Comparison of ENCODE assay signal across 8 cellular contexts in genomic region chr1:65525297-65526048, GRCh38.
DNase-seq lines count a peak whose midpoint lies in the region; ATAC-seq, FAIRE-seq and TF ChIP-seq lines count a peak whose summit lies in the region.

No MANE protein-coding gene starts in this region.

- H3K4me3 Mint-ChIP-seq in MCF 10A (ENCODE audit: unreplicated experiment) = no peak overlapping the region

- no peak for TF ChIP-seq CTCF in breast epithelium (IDR thresholded peaks at IDR 0.05)
- no peak for TF ChIP-seq CTCF in MCF 10A (IDR thresholded peaks at IDR 0.05; ENCODE audit: unreplicated experiment)
- no peak for TF ChIP-seq CTCF in endothelial cell of umbilical vein (IDR thresholded peaks at IDR 0.05; ENCODE audit: extremely low read depth in 1 of 2, insufficient read depth in 1 of 2, low read depth in 1 of 2, low read length in 2 of 2)

- POLR2A ChIA-PET in MCF 10A (lab: Yijun Ruan, JAX) = no interaction called here
- POLR2A ChIA-PET in endothelial cell of umbilical vein (lab: Charles Lee) = interaction anchor here (0.5 kb wide), 1 partner anchor 778 kb away, joined by 3 read pairs; no protein-coding TSS in a partner anchor

- no peaks in the 10 kb centered on the region for H3K9me3 Mint-ChIP-seq in MCF 10A (ENCODE audit: unreplicated experiment)

- H3K27me3 Mint-ChIP-seq in MCF 10A (ENCODE audit: insufficient read depth, unreplicated experiment) = no peaks in the 10 kb centered on the region

- dilution Hi-C loops in endothelial cell of umbilical vein (cut with MboI; ENCODE audit: extremely low pct_ligation_motif_present, low sequenced_read_pairs) = no loop called here

- H3K27ac ChIP-seq in breast epithelium (peak overlapping the region; percentile 71 to 93), endothelial cell of umbilical vein (ENCODE audit: insufficient read depth, low read depth, low read length) (no peak overlapping the region), muscle layer of duodenum (ENCODE audit: low read length) (no peak overlapping the region), aorta (ENCODE audit: low read depth in 1 of 2, low read length in 2 of 2) (no peak overlapping the region)

- H3K9me1 ChIP-seq in endothelial cell of umbilical vein (replicated peaks; ENCODE audit: control insufficient read depth, extremely low read depth, insufficient read depth, low read length) = no peaks in the 10 kb centered on the region

- peak overlapping the region; percentile 73 for H2AFZ ChIP-seq in endothelial cell of umbilical vein (ENCODE audit: low read depth, low read length)

- ATAC-seq in aorta (ENCODE audit: low FRiP score) = peak; percentile 61

- no peak for FAIRE-seq in endothelial cell of umbilical vein (lab: Jason Lieb, UNC)

- 0 to 1% methylated on average over 61 to 86 of the region's 86 CpGs for WGBS in aorta, 2 donors

- H3K36me3 ChIP-seq in breast epithelium (no peaks in the 10 kb centered on the region), endothelial cell of umbilical vein (ENCODE audit: control insufficient read depth in 2 of 2, extremely low read depth in 1 of 2, insufficient read depth in 2 of 2, low read length in 2 of 2) (no peaks in the 10 kb centered on the region), muscle layer of duodenum (ENCODE audit: control insufficient read depth in 1 of 2, insufficient read depth in 2 of 2, low read length in 2 of 2) (no peaks in the 10 kb centered on the region), aorta (ENCODE audit: control insufficient read depth in 1 of 2, insufficient read depth in 2 of 2, low read length in 1 of 2) (no peaks in the 10 kb centered on the region)

- intact Hi-C loops in breast epithelium (cut with DNase I; ENCODE audit: low total_unique reads) = no loop called here
- intact Hi-C loops in MCF 10A (cut with micrococcal nuclease) = no loop called here
- intact Hi-C loops in endothelial cell of umbilical vein (cut with micrococcal nuclease) = loop anchor here (2.0 to 5.0 kb wide), 4 partner anchors 92 to 463 kb away; partner anchors contain the start of genes LEPR and LEPROT
- intact Hi-C loops in aorta (cut with DNase I) = no loop called here

- H3K27me3 ChIP-seq in breast epithelium = peaks cover 0 to 9% of the 10 kb centered on the region in 2 donors
- no peaks in the 10 kb centered on the region for H3K27me3 ChIP-seq in endothelial cell of umbilical vein (ENCODE audit: control insufficient read depth in 2 of 2, insufficient read depth in 2 of 2, low read length in 2 of 2)
- H3K27me3 ChIP-seq in muscle layer of duodenum (ENCODE audit: low read depth, low read length) = peaks cover 17% of the 10 kb centered on the region
- no peaks in the 10 kb centered on the region for H3K27me3 ChIP-seq in aorta (ENCODE audit: control insufficient read depth in 1 of 2, insufficient read depth in 2 of 2, low read length in 1 of 2)

- H3K79me2 ChIP-seq in endothelial cell of umbilical vein (ENCODE audit: control insufficient read depth, insufficient read depth, low read length) = no peaks in the 10 kb centered on the region

- BruUV-seq in MCF 10A (replicated peaks; lab: Mats Ljungman, UMichigan) = no TSS peak
- no TSS peak for BruUV-seq in endothelial cell of umbilical vein (replicated peaks; lab: Mats Ljungman, UMichigan)

- no peaks in the 10 kb centered on the region for H3K4me1 ChIP-seq in breast epithelium
- peaks cover 27% of the 10 kb centered on the region for H3K4me1 ChIP-seq in endothelial cell of umbilical vein (ENCODE audit: control insufficient read depth, extremely low read depth, insufficient read depth, low read length)
- peaks cover 0 to 8% of the 10 kb centered on the region in 2 donors for H3K4me1 ChIP-seq in muscle layer of duodenum (ENCODE audit: control insufficient read depth in 1 of 2, insufficient read depth in 2 of 2, low read length in 2 of 2)
- peaks cover 0 to 3% of the 10 kb centered on the region in 2 donors for H3K4me1 ChIP-seq in aorta (ENCODE audit: control insufficient read depth in 1 of 2, insufficient read depth in 2 of 2, low read length in 2 of 2)

- no peak overlapping the region for H3K27ac Mint-ChIP-seq in MCF 10A (ENCODE audit: low read depth, unreplicated experiment)

- TF ChIP-seq POLR2A in breast epithelium (IDR thresholded peaks at IDR 0.05) = no peak
- no peak for TF ChIP-seq POLR2A in endothelial cell of umbilical vein (IDR thresholded peaks at IDR 0.05; ENCODE audit: low read depth, low read length)

- H3K9ac ChIP-seq in endothelial cell of umbilical vein (replicated peaks; ENCODE audit: extremely low read depth, insufficient read depth, low read length) = peak overlapping the region; percentile 41

- CTCF ChIA-PET in MCF 10A (lab: Yijun Ruan, JAX) = interaction anchor here (0.7 to 0.9 kb wide), 2 partner anchors 22 to 175 kb away, joined by 3 read pairs; no protein-coding TSS in a partner anchor
- CTCF ChIA-PET in endothelial cell of umbilical vein (lab: Charles Lee) = interaction anchor here (0.6 kb wide), 2 partner anchors 162 to 607 kb away, joined by 4 read pairs; no protein-coding TSS in a partner anchor

- peaks cover 10% of the 10 kb centered on the region for H3K4me1 Mint-ChIP-seq in MCF 10A (ENCODE audit: insufficient read depth, unreplicated experiment)

- H3K4me3 ChIP-seq in breast epithelium = peak overlapping the region; percentile 63 to 79 (median 70)
- H3K4me3 ChIP-seq in endothelial cell of umbilical vein (replicated peaks in 1 of 3; ENCODE audit: insufficient read depth in 1 of 3, low read depth in 1 of 3, low read length in 3 of 3) = peak overlapping the region; percentile 34 to 84 (median 38)
- H3K4me3 ChIP-seq in muscle layer of duodenum (ENCODE audit: low read depth in 1 of 2, low read length in 2 of 2) = peak overlapping the region; percentile 3 to 70
- peak overlapping the region; percentile 32 to 37 for H3K4me3 ChIP-seq in aorta (ENCODE audit: low read length in 2 of 2)

- H3K9me3 ChIP-seq in breast epithelium (no peaks in the 10 kb centered on the region), endothelial cell of umbilical vein (replicated peaks; ENCODE audit: control insufficient read depth, insufficient read depth, low read length) (no peaks in the 10 kb centered on the region), muscle layer of duodenum (ENCODE audit: control insufficient read depth in 1 of 2, low read length in 2 of 2) (no peaks in the 10 kb centered on the region), aorta (ENCODE audit: control insufficient read depth, low read length) (no peaks in the 10 kb centered on the region)

- no peaks in the 10 kb centered on the region for H4K20me1 ChIP-seq in endothelial cell of umbilical vein (replicated peaks; ENCODE audit: control insufficient read depth, extremely low read depth, insufficient read depth, low read length)

- no peak for DNase-seq in breast epithelium (ENCODE audit: low spot score in 2 of 2)
- no peak for DNase-seq in MCF 10A (ENCODE audit: unreplicated experiment)
- DNase-seq in endothelial cell of umbilical vein (ENCODE audit: low read depth, low spot score) = no peak
- peak; percentile 52 to 80 for DNase-seq in aorta
- DNase-seq in NCI-H128 (lab: John Stamatoyannopoulos, UW; ENCODE audit: unreplicated experiment) = no peak
- DNase-seq in 8988T = no peak
- DNase-seq in DMS79 treated with DMSO at 0.1 percent for 48 hours (lab: John Stamatoyannopoulos, UW) = no peak

- H3K4me2 ChIP-seq in endothelial cell of umbilical vein (ENCODE audit: insufficient read depth, low read length) = peak overlapping the region; percentile 79

- H3K36me3 Mint-ChIP-seq in MCF 10A (ENCODE audit: insufficient read depth, unreplicated experiment) = no peaks in the 10 kb centered on the region

TF ChIP-seq in endothelial cell of umbilical vein, 7 proteins besides CTCF, POLR2A, EP300 and RAD21:
- TF ChIP-seq GATA2 (IDR thresholded peaks at IDR 0.05; ENCODE audit: insufficient read depth, insufficient read length, low read depth, low read length) = no peak

Comparison
In these comparisons a context has a peak if more than half of its experiments do, and no peak if none do; other contexts are left out.
1. DNase-seq: peak in aorta (2 of 2); none in breast epithelium (0 of 2), MCF 10A (single experiment), endothelial cell of umbilical vein (single experiment), NCI-H128 (single experiment), 8988T (single experiment) and DMS79 treated with DMSO at 0.1 percent for 48 hours (single experiment).
2. H3K27ac ChIP-seq: peak in breast epithelium (2 of 2); none in endothelial cell of umbilical vein (single experiment), muscle layer of duodenum (single experiment) and aorta (0 of 2).
3. Peak in every context shown above with its lines, with median percentiles within 50 percentile points of each other: H3K4me3 ChIP-seq.